In genomic region chr5:121426153-121426552, GRCh38 we compare ENCODE assay signal across 10 cellular contexts.
"Had no signal": no experiment of that assay in that cellular context is flagged by ENCODE, and none has a peak within 500 bp of the region (broad histone marks: within the 10 kb centered on the region; RNA-seq: fewer than 3 reads in every experiment).

No MANE protein-coding gene starts in this region.

- H3K27me3 Mint-ChIP-seq: IgD-negative memory B cell had no signal

- H3K27ac ChIP-seq: HL-60, KMS-11 had no signal

- H3K36me3 Mint-ChIP-seq: IgD-negative memory B cell had no signal

- H3K4me3 ChIP-seq: GM23338 had no signal

- ATAC-seq: GM23338, HepG2 had no signal

- H3K4me3 Mint-ChIP-seq: GM23338, H9, HFFc6, IgD-negative memory B cell had no signal

- DNase-seq: H9, HCEC 1CT, HFFc6, Karpas-422, KBM-7 had no signal

- H3K4me1 Mint-ChIP-seq: IgD-negative memory B cell had no signal

- H3K4me2 ChIP-seq: GM23338, KMS-11 had no signal

- H3K27ac Mint-ChIP-seq: GM23338, HFFc6, IgD-negative memory B cell had no signal

- H2AFZ ChIP-seq: GM23338 had no signal
